Comparison of ENCODE assay signal across 8 cellular contexts in the genomic region with DNA sequence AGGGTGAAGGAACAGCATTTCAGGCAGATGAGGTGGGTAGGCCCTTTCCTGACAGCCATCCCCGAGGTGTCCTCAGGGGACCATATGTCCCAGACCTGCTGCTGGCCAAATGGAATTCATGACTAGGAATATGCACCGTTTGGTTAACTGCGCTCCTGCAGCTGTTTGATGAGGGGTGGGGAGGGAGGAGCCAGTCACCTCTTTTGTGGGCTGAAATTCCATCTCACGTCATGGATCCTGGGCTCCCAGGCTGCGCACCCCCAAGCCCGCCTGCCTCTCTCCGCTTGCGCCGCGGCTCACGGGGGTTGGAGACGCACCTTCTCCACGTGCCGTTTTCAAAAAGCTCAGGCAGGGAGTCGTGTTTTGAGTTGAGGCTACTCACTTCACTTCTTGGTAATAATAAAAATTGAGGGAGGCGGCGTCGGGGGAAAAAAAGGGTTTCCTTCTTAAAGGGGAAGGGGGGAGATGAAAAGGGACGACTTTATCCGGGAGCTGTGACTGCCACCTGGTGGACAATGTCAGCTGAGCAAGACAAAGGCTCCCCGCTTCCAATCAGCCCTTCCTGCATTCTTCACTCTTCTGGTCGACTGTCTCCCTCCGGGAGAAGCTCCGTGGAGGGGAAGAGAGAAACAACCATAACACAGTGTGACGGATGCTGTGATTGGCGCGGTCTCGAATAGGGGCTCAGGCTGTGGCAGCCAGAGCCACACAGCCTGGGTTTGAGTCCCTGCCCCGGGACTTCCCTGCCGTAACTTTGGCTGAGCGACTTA. TPM values are rescaled to one million over a fixed set of nuclear protein-coding genes. Genes with fewer than 3 reads are reported as not detected.
DNase-seq lines count a peak whose midpoint lies in the region; ATAC-seq and TF ChIP-seq lines count a peak whose summit lies in the region.

No MANE protein-coding gene starts in this region.

- H4K20me1 ChIP-seq in OCI-LY7 (ENCODE audit: insufficient read depth, low read length): no peaks in the 10 kb centered on the region

- H3K9me2 ChIP-seq in OCI-LY7 (ENCODE audit: insufficient read depth, low read length): no peaks in the 10 kb centered on the region

- H3K4me1 ChIP-seq in OCI-LY7 (ENCODE audit: insufficient read depth, low read length, poor library complexity, severe bottlenecking): peaks cover 29% of the 10 kb centered on the region
- H3K4me1 ChIP-seq in mucosa of rectum (ENCODE audit: control insufficient read depth in 2 of 2, insufficient read depth in 2 of 2, low read length in 2 of 2): peaks cover 10% of the 10 kb centered on the region in 2 donors

- H3K4me3 ChIP-seq in OCI-LY7 (ENCODE audit: low read depth, low read length, poor library complexity, severe bottlenecking) (peak overlapping the region; percentile 51), mucosa of rectum (ENCODE audit: low read length in 2 of 2) (peak overlapping the region; percentile 17 to 77)

- H3K9me3 ChIP-seq in OCI-LY7 (ENCODE audit: low read length): no peaks in the 10 kb centered on the region
- no peaks in the 10 kb centered on the region for H3K9me3 ChIP-seq in mucosa of rectum (ENCODE audit: control insufficient read depth in 2 of 2, low read length in 2 of 2)

- POLR2A ChIA-PET in OCI-LY7 (lab: Charles Lee): interaction anchor here (0.5 to 3.4 kb wide), 4 partner anchors 124 to 356 kb away, joined by 3 to 26 read pairs (median 4); a partner anchor contains a TSS

- BruUV-seq in OCI-LY7 (replicated peaks; lab: Mats Ljungman, UMichigan): no TSS peak

- DNase-seq in AG08395 (ENCODE audit: low spot score): peak; percentile 88
- DNase-seq in GM19238 (ENCODE audit: insufficient read length, low spot score): peak; percentile 73
- peak; percentile 77 for DNase-seq in HT1080 (ENCODE audit: low read depth)
- DNase-seq in OCI-LY7 (ENCODE audit: low spot score): peak; percentile 85
- DNase-seq in activated T-cell treated with anti-CD3 and anti-CD28 coated beads for 48 hours (ENCODE audit: low read depth): peak; percentile 55
- DNase-seq in stimulated activated CD8-positive, alpha-beta memory T cell treated with anti-CD3 and anti-CD28 coated beads, Interleukin-4, amount 100 ng/mL, for 1 hour (ENCODE audit: low read depth in 2 of 2, low spot score in 1 of 2): peak; percentile 44 to 59

- H3K79me2 ChIP-seq in OCI-LY7 (ENCODE audit: insufficient read depth, low read depth, low read length): no peaks in the 10 kb centered on the region

- intact Hi-C loops in OCI-LY7 (cut with micrococcal nuclease; ENCODE audit: unreplicated experiment): loop anchor here (1.0 to 5.0 kb wide), 6 partner anchors 46 to 354 kb away; a partner anchor contains a TSS

- H2AFZ ChIP-seq in OCI-LY7 (ENCODE audit: low read length): peak overlapping the region; percentile 98

- H3K36me3 ChIP-seq in OCI-LY7 (ENCODE audit: insufficient read depth, low read length) (no peaks in the 10 kb centered on the region), mucosa of rectum (ENCODE audit: control insufficient read depth in 2 of 2, insufficient read depth in 2 of 2, low read length in 2 of 2) (no peaks in the 10 kb centered on the region)

- H3K27ac ChIP-seq in OCI-LY7 (ENCODE audit: low read depth, low read length, poor library complexity, severe bottlenecking) (no peak overlapping the region), mucosa of rectum (ENCODE audit: low read depth in 2 of 2, low read length in 2 of 2) (no peak overlapping the region)

- H3K9ac ChIP-seq in mucosa of rectum (ENCODE audit: low read depth in 1 of 2, low read length in 2 of 2): peak overlapping the region; percentile 20 to 36

- peak; percentile 75 for ATAC-seq in esophagus mucosa

- no peaks in the 10 kb centered on the region for H3K27me3 ChIP-seq in mucosa of rectum (ENCODE audit: control insufficient read depth in 2 of 2, insufficient read depth in 2 of 2, low read length in 2 of 2)

- CTCF ChIA-PET in OCI-LY7 (lab: Charles Lee; ENCODE audit: unreplicated experiment): interaction anchor here (0.6 to 2.5 kb wide), 10 partner anchors 11 to 359 kb away, joined by 3 to 13 read pairs (median 4); no protein-coding TSS in a partner anchor

- TF ChIP-seq CTCF in OCI-LY7 (conservative IDR thresholded peaks at IDR 0.05; ENCODE audit: low read length): peak; percentile 95

- peak overlapping the region; percentile 74 for H3K4me2 ChIP-seq in OCI-LY7 (ENCODE audit: low read length)

RNA-seq across cellular contexts. Expression of a gene that starts 15.9 kb away (rescaled TPM):
- not detected in 2 replicates for total RNA-seq in HT1080 (2014; rRNA removed; shearing (Covaris generic))
- polyA plus RNA-seq in HT1080 (2015; cell fraction: cytosol; rRNA removed): not detected in 2 replicates
- 0.05 and 0.18 TPM in 2 replicates for polyA plus RNA-seq in HT1080 (2015; cell fraction: nucleus; rRNA removed)
- total RNA-seq in OCI-LY7 (2014; rRNA removed; shearing (Covaris generic)): not detected in 2 replicates
- total RNA-seq in OCI-LY7 (2022) (not detected in 2 replicates), esophagus mucosa (not detected)
